Comparison of ENCODE assay signal across 21 cellular contexts in the genomic region with DNA sequence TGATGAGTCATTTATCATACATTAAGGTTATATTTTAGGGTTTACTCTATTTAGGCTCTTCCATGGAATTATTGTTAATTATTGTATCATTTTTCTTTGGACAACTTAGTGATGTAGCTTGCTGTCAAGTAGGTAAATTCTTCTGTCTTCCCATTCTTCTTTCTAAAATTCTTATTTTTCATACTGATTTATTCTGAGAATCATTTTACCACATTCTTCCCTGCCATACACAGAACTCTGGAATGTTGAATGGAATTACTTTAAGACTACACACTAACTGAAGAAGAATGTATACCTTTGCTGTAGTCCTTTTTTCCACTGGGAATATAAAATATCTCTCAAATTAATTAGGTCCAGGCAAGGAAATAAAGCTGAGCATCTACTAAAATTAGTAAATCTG. TPM values are rescaled to one million over a fixed set of nuclear protein-coding genes. Genes with fewer than 3 reads are reported as not detected.
DNase-seq lines count a peak whose midpoint lies in the region; ATAC-seq and TF ChIP-seq lines count a peak whose summit lies in the region.
"Had no signal": no experiment of that assay in that cellular context is flagged by ENCODE, and none has a peak within 500 bp of the region (broad histone marks: within the 10 kb centered on the region; RNA-seq: fewer than 3 reads in every experiment).

No MANE protein-coding gene starts in this region.

- DNase-seq in A172 (ENCODE audit: low spot score) = peak; percentile 53
- DNase-seq in HT1080 (ENCODE audit: low read depth) = peak; percentile 13
- peak; percentile 18 for DNase-seq in amniotic epithelial cell (ENCODE audit: low read depth)
- DNase-seq in foreskin keratinocyte = peak in 1 of 2 donors; percentile 70
- DNase-seq in stimulated activated naive CD4-positive, alpha-beta T cell (lab: John Stamatoyannopoulos, UW) = no peak
- DNase-seq: 8988T; activated T-cell treated with anti-CD3 and anti-CD28 coated beads, Interleukin-2, amount 50 U/mL, for 1 hour; amniotic stem cell; DND-41; islet precursor cell; KBM-7; NCI-H1694 treated with DMSO at 0.1 percent for 48 hours; psoas muscle; SHP77 treated with DMSO at 0.1 percent for 48 hours; small intestine; stimulated activated CD4-positive, alpha-beta T cell treated with anti-CD3 and anti-CD28 coated beads, Interleukin-4, amount 100 ng/mL, for 1 hour; thyroid gland had no signal

- no peak overlapping the region for H3K27ac ChIP-seq in foreskin keratinocyte
- H3K27ac ChIP-seq: BLaER1, psoas muscle, thyroid gland had no signal

- H3K4me1 ChIP-seq in foreskin keratinocyte = peaks cover 25% of the 10 kb centered on the region
- H3K4me1 ChIP-seq: BLaER1, psoas muscle, thyroid gland had no signal

- ATAC-seq in foreskin keratinocyte (peak; percentile 57), GM18870 (IDR thresholded peaks at IDR 0.05; ENCODE audit: unreplicated experiment) (no peak), HG03280 (IDR thresholded peaks at IDR 0.05; ENCODE audit: unreplicated experiment) (no peak), GM19324 (IDR thresholded peaks at IDR 0.05; ENCODE audit: low FRiP score, unreplicated experiment) (no peak)
- ATAC-seq: psoas muscle had no signal

- no peaks in the 10 kb centered on the region for H3K27me3 ChIP-seq in foreskin keratinocyte
- H3K27me3 ChIP-seq: BLaER1, thyroid gland had no signal

- TF ChIP-seq CTCF in foreskin keratinocyte (conservative IDR thresholded peaks at IDR 0.05) = no peak

RNA-seq across cellular contexts. Expression of gene SLC7A1, which starts 24.5 kb away (rescaled TPM):
- total RNA-seq in A172 (2014; rRNA removed; shearing (Covaris generic)) = 19.3 and 20.2 TPM in 2 replicates
- total RNA-seq in HT1080 (2014; rRNA removed; shearing (Covaris generic)) = 24.7 and 26.2 TPM in 2 replicates
- 40.4 and 49.5 TPM in 2 replicates for polyA plus RNA-seq in HT1080 (2015; cell fraction: cytosol; rRNA removed)
- 112 and 118 TPM in 2 replicates for polyA plus RNA-seq in HT1080 (2015; cell fraction: nucleus; rRNA removed)
- 69.8 and 76.2 TPM in 2 replicates for total RNA-seq in foreskin keratinocyte
- 20.2 and 25.3 TPM in 2 replicates for polyA plus RNA-seq in foreskin keratinocyte

Comparison
In these comparisons a context has a peak if more than half of its experiments do, and no peak if none do; other contexts are left out.
1. DNase-seq: peak in A172 (single experiment), HT1080 (single experiment) and amniotic epithelial cell (single experiment); none in stimulated activated naive CD4-positive, alpha-beta T cell (0 of 6).